ENCODE assay signal across 26 cellular contexts in genomic region chr5:156621719-156622118, GRCh38.
"Had no signal": no experiment of that assay in that cellular context is flagged by ENCODE, and none has a peak within 500 bp of the region (broad histone marks: within the 10 kb centered on the region; RNA-seq: fewer than 3 reads in every experiment).

No MANE protein-coding gene starts in this region.

- H2AFZ ChIP-seq: parathyroid adenoma had no signal

- H3K4me3 ChIP-seq: left lung, lower lobe of right lung, right atrium auricular region, right lobe of liver, smooth muscle cell, stomach, testis, thyroid gland, transverse colon, upper lobe of left lung, vagina had no signal

- H3K4me1 ChIP-seq: left lung, lower lobe of right lung, parathyroid adenoma, right lobe of liver, stomach, testis, transverse colon, upper lobe of left lung, vagina had no signal

- DNase-seq: hypothalamus; immature natural killer cell; kidney; left colon; left lung; lower lobe of right lung; mammary epithelial cell; mesenchymal stem cell; naive thymus-derived CD8-positive, alpha-beta T cell; nucleus accumbens; right lobe of liver; stimulated activated CD4-positive, alpha-beta T cell treated with anti-CD3 and anti-CD28 coated beads, Interleukin-12 subunit alpha, Interleukin-12 subunit beta, amount 100 ng/mL, for 4 hours; stimulated activated CD4-positive, alpha-beta T cell treated with anti-CD3 and anti-CD28 coated beads, Interleukin-15, amount 100 ng/mL, for 24 hours; stimulated activated CD4-positive, alpha-beta T cell treated with anti-CD3 and anti-CD28 coated beads, Interleukin-2, amount 100 ng/mL, for 24 hours; stimulated activated CD4-positive, alpha-beta T cell treated with anti-CD3 and anti-CD28 coated beads, Interleukin-4, amount 100 ng/mL, for 1 hour; stimulated activated naive B cell treated with anti-CD40 and anti-IgM and Interleukin-4, amounts not matched to agents 10 μg/mL and 1 μg/mL and 100 μg/mL, for 72 hours; stimulated activated naive CD8-positive, alpha-beta T cell treated with anti-CD3 and anti-CD28 coated beads, Interleukin-15, Interleukin-2, amounts not matched to agents 100 U/mL and 50 U/mL, for 24 hours; stomach; testis; thyroid gland; transverse colon; upper lobe of left lung had no signal

- H3K79me2 ChIP-seq: parathyroid adenoma had no signal

- H3K27me3 ChIP-seq: left lung, right atrium auricular region, right lobe of liver, stomach, testis, thyroid gland, transverse colon, upper lobe of left lung, vagina had no signal

- H3K36me3 ChIP-seq: left lung, lower lobe of right lung, right atrium auricular region, right lobe of liver, stomach, thyroid gland, transverse colon, upper lobe of left lung, vagina had no signal

- H3K27ac ChIP-seq: left lung, lower lobe of right lung, parathyroid adenoma, right atrium auricular region, right lobe of liver, stomach, testis, thyroid gland, transverse colon, upper lobe of left lung, vagina had no signal

- H3K9ac ChIP-seq: parathyroid adenoma had no signal

- H3K4me2 ChIP-seq: smooth muscle cell had no signal

- H3K9me3 ChIP-seq: left lung, lower lobe of right lung, right atrium auricular region, right lobe of liver, stomach, testis, thyroid gland, transverse colon, upper lobe of left lung, vagina had no signal

- ATAC-seq: left colon; left lung; lower lobe of right lung; naive thymus-derived CD8-positive, alpha-beta T cell; right lobe of liver; stimulated activated naive B cell treated with anti-CD40 and anti-IgM and Interleukin-4, amounts not matched to agents 10 μg/mL and 1 μg/mL and 100 μg/mL, for 72 hours; stimulated activated naive CD8-positive, alpha-beta T cell treated with anti-CD3 and anti-CD28 coated beads, Interleukin-15, Interleukin-2, amounts not matched to agents 100 U/mL and 50 U/mL, for 24 hours had no signal
